ENCODE assay signal across 12 cellular contexts in the genomic region with DNA sequence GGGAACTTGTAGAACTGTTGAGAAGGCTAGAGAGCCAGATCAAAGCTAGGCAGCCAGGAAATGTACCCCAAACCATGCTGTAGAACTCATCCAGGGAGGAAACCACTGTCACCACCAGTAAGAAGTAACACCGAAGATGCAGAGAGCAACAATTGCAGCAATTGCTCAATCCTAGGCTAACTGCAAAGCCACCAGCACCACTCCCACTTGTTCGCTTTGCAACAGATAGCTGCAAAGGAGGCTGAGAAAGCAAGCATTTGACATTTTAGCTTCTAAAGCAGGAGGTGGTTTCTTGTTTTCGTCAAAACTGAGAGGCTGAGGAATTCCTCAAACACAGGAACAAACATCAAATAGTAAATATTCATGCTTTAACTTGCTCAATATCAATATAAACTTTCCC. TPM values are rescaled to one million over a fixed set of nuclear protein-coding genes. Genes with fewer than 3 reads are reported as not detected.
DNase-seq lines count a peak whose midpoint lies in the region; ATAC-seq and TF ChIP-seq lines count a peak whose summit lies in the region.
"Not testable (repeated sequence)": the region's sequence is repeated elsewhere in the genome, so short reads cannot be mapped to it uniquely, and the experiment has no call there.
"Had no signal": no experiment of that assay in that cellular context is flagged by ENCODE, and none has a peak within 500 bp of the region (broad histone marks: within the 10 kb centered on the region; RNA-seq: fewer than 3 reads in every experiment).

No MANE protein-coding gene starts in this region.

- not testable (repeated sequence) for H3K36me3 ChIP-seq in CD8-positive, alpha-beta T cell (ENCODE audit: insufficient read depth, low read length)

- DNase-seq in CD8-positive, alpha-beta T cell; central memory CD8-positive, alpha-beta T cell (ENCODE audit: low spot score in 2 of 2); effector memory CD8-positive, alpha-beta T cell; natural killer cell: not testable (repeated sequence)

- intact Hi-C loops in CD8-positive, alpha-beta T cell (cut with DNase I, micrococcal nuclease); natural killer cell (cut with micrococcal nuclease): not testable (repeated sequence)

- H3K36me3 Mint-ChIP-seq in CD8-positive, alpha-beta T cell; central memory CD8-positive, alpha-beta T cell (ENCODE audit: insufficient read depth); effector memory CD8-positive, alpha-beta T cell (ENCODE audit: insufficient read depth); natural killer cell: not testable (repeated sequence)

- POLR2A ChIA-PET in CD8-positive, alpha-beta T cell (lab: Charles Lee): not testable (repeated sequence)

- not testable (repeated sequence) for H3K9me3 Mint-ChIP-seq in CD8-positive, alpha-beta T cell; central memory CD8-positive, alpha-beta T cell; effector memory CD8-positive, alpha-beta T cell; natural killer cell

- H3K4me3 Mint-ChIP-seq in CD8-positive, alpha-beta T cell; central memory CD8-positive, alpha-beta T cell; effector memory CD8-positive, alpha-beta T cell; natural killer cell: not testable (repeated sequence)

- peak; percentile 26 for ATAC-seq in CD8-positive, alpha-beta T cell
- ATAC-seq in central memory CD8-positive, alpha-beta T cell (replicated peaks; ENCODE audit: extremely low read depth, poor library complexity, severe bottlenecking): peak; percentile 70
- ATAC-seq in effector memory CD8-positive, alpha-beta T cell (replicated peaks): peak; percentile 54
- peak in 2 of 3 donors; percentile 29 to 39 for ATAC-seq in natural killer cell

- not testable (repeated sequence) for H3K9me3 ChIP-seq in CD8-positive, alpha-beta T cell (ENCODE audit: low read length)

- H3K27ac Mint-ChIP-seq in CD8-positive, alpha-beta T cell; central memory CD8-positive, alpha-beta T cell (ENCODE audit: low read depth); effector memory CD8-positive, alpha-beta T cell; natural killer cell: not testable (repeated sequence)

- CTCF ChIA-PET in CD8-positive, alpha-beta T cell (lab: Charles Lee): not testable (repeated sequence)

- H3K27ac ChIP-seq in CD8-positive, alpha-beta T cell (ENCODE audit: low read depth, low read length): not testable (repeated sequence)

- H3K4me1 ChIP-seq in CD8-positive, alpha-beta T cell (ENCODE audit: insufficient read depth, low read length): not testable (repeated sequence)

- not testable (repeated sequence) for H3K27me3 ChIP-seq in CD8-positive, alpha-beta T cell (ENCODE audit: insufficient read depth, low read length)

- H3K27me3 Mint-ChIP-seq in CD8-positive, alpha-beta T cell (ENCODE audit: low read depth); central memory CD8-positive, alpha-beta T cell; effector memory CD8-positive, alpha-beta T cell; natural killer cell (ENCODE audit: low read depth in 2 of 2): not testable (repeated sequence)

- H3K4me3 ChIP-seq in CD8-positive, alpha-beta T cell (ENCODE audit: low read depth, low read length): not testable (repeated sequence)

- TF ChIP-seq CTCF in CD8-positive, alpha-beta T cell (IDR thresholded peaks at IDR 0.05); natural killer cell (IDR thresholded peaks at IDR 0.05): not testable (repeated sequence)

- not testable (repeated sequence) for H3K4me1 Mint-ChIP-seq in CD8-positive, alpha-beta T cell (ENCODE audit: low read depth); central memory CD8-positive, alpha-beta T cell; effector memory CD8-positive, alpha-beta T cell (ENCODE audit: low read depth in 2 of 2); natural killer cell

RNA-seq across cellular contexts. Expression of a gene that starts 1.8 kb away (rescaled TPM):
- total RNA-seq in CD8-positive, alpha-beta T cell: not detected
- total RNA-seq in natural killer cell: under 1 TPM in 1 of 3 donors, not detected in 2; 1.00 TPM
- total RNA-seq: A172; A673; B cell; Caco-2; Calu3; CD4-positive, alpha-beta T cell; CD4-positive, CD25-positive, alpha-beta regulatory T cell; CD8-positive, alpha-beta memory T cell had no signal
